18 cellular contexts compared by ENCODE assay signal in the genomic region with DNA sequence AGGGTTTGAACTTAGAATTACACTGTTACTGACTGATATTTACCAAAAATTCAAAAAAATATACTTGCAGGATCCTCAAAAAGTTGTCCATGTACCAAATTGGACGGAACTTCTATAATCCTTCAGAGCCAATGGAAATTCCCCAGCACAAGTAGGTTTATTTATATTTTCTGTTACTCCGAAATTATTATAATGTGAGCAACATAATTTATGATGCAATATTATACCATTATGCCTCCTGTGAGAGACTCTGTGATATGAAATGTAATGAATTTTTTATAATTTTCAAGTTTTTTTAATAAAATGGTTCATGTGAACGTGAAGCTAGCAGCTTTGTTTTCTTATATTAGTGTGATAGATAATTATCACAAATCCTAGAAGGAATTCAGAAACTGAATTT. TPM values are rescaled to one million over a fixed set of nuclear protein-coding genes. Genes with fewer than 3 reads are reported as not detected.
DNase-seq lines count a peak whose midpoint lies in the region; ATAC-seq and TF ChIP-seq lines count a peak whose summit lies in the region.
"Had no signal": no experiment of that assay in that cellular context is flagged by ENCODE, and none has a peak within 500 bp of the region (broad histone marks: within the 10 kb centered on the region; RNA-seq: fewer than 3 reads in every experiment).

No MANE protein-coding gene starts in this region.

- H2BK5ac ChIP-seq in trophoblast cell (ENCODE audit: low read depth, low read length, poor library complexity) = no peak overlapping the region

- H2BK12ac ChIP-seq in trophoblast cell (ENCODE audit: low read length) = no peak overlapping the region

- H3K27me3 Mint-ChIP-seq in Caco-2 (ENCODE audit: insufficient read depth, unreplicated experiment) = no peaks in the 10 kb centered on the region
- H3K27me3 Mint-ChIP-seq in mesothelial cell of epicardium (ENCODE audit: low read depth) = no peaks in the 10 kb centered on the region
- H3K27me3 Mint-ChIP-seq in CD4-positive, alpha-beta T cell = no peaks in the 10 kb centered on the region

- POLR2A ChIA-PET in Caco-2 (lab: Charles Lee) = no interaction called here
- POLR2A ChIA-PET in CD4-positive, alpha-beta T cell (lab: Charles Lee) = no interaction called here

- no peak overlapping the region for H3K4me2 ChIP-seq in trophoblast cell (ENCODE audit: low read length)
- H3K4me2 ChIP-seq: BLaER1 had no signal

- H4K91ac ChIP-seq in trophoblast cell (ENCODE audit: low read depth, low read length) = peak overlapping the region; percentile 84

- no peak for TF ChIP-seq CTCF in Caco-2 (IDR thresholded peaks at IDR 0.05; ENCODE audit: insufficient read depth in 1 of 2, low read depth in 1 of 2, low read length in 1 of 2, severe bottlenecking in 1 of 2, unreplicated experiment in 1 of 2)
- no peak for TF ChIP-seq CTCF in mesothelial cell of epicardium (IDR thresholded peaks at IDR 0.05; ENCODE audit: unreplicated experiment)
- no peak for TF ChIP-seq CTCF in CD4-positive, alpha-beta T cell (IDR thresholded peaks at IDR 0.05)

- H3K27me3 ChIP-seq in Caco-2 (replicated peaks; ENCODE audit: control insufficient read depth, insufficient read depth, low read length) (no peaks in the 10 kb centered on the region), trophoblast cell (ENCODE audit: insufficient read depth, low read length) (no peaks in the 10 kb centered on the region)
- no peaks in the 10 kb centered on the region for H3K27me3 ChIP-seq in CD4-positive, alpha-beta T cell (ENCODE audit: control insufficient read depth, insufficient read depth, low read length)
- H3K27me3 ChIP-seq: BE2C, BLaER1 had no signal

- H3K4me3 Mint-ChIP-seq in Caco-2 (ENCODE audit: unreplicated experiment) (no peak overlapping the region), mesothelial cell of epicardium (no peak overlapping the region)
- no peak overlapping the region for H3K4me3 Mint-ChIP-seq in CD4-positive, alpha-beta T cell
- H3K4me3 Mint-ChIP-seq: CD4-positive, alpha-beta memory T cell; CD8-positive, alpha-beta memory T cell had no signal

- H3K36me3 ChIP-seq in Caco-2 (ENCODE audit: control insufficient read depth, insufficient read depth, low read length) = no peaks in the 10 kb centered on the region
- H3K36me3 ChIP-seq in trophoblast cell (ENCODE audit: control insufficient read depth in 1 of 2, insufficient read depth in 2 of 2, low read length in 2 of 2) = no peaks in the 10 kb centered on the region
- H3K36me3 ChIP-seq: BE2C, BLaER1 had no signal

- CTCF ChIA-PET in Caco-2 (lab: Charles Lee) = no interaction called here
- CTCF ChIA-PET in CD4-positive, alpha-beta T cell (lab: Charles Lee) = no interaction called here

- H3K4ac ChIP-seq in trophoblast cell (ENCODE audit: low read depth, low read length) = no peak overlapping the region

- no peak for ATAC-seq in GM19463 (IDR thresholded peaks at IDR 0.05; ENCODE audit: unreplicated experiment)
- no peak for ATAC-seq in CD4-positive, alpha-beta T cell (ENCODE audit: poor library complexity)

- H3K14ac ChIP-seq in trophoblast cell (ENCODE audit: low read length) = no peak overlapping the region

- H3K9me3 ChIP-seq in Caco-2 = no peaks in the 10 kb centered on the region
- H3K9me3 ChIP-seq in trophoblast cell (ENCODE audit: insufficient read depth, low read depth, low read length) = no peaks in the 10 kb centered on the region
- no peaks in the 10 kb centered on the region for H3K9me3 ChIP-seq in CD4-positive, alpha-beta T cell (ENCODE audit: control insufficient read depth, low read length)
- H3K9me3 ChIP-seq: BE2C, BLaER1 had no signal

- no peak overlapping the region for H4K12ac ChIP-seq in trophoblast cell (ENCODE audit: low read depth, low read length)

- H3K9ac ChIP-seq in trophoblast cell (ENCODE audit: low read length) = no peak overlapping the region
- H3K9ac ChIP-seq: BLaER1 had no signal

- H3K18ac ChIP-seq in trophoblast cell (ENCODE audit: low read length) = no peak overlapping the region

- H2AFZ ChIP-seq in trophoblast cell (ENCODE audit: insufficient read depth, low read length, poor library complexity) = no peak overlapping the region

- no peak overlapping the region for H3K23ac ChIP-seq in trophoblast cell (ENCODE audit: low read length)

- DNase-seq in Caco-2 (no peak), mesothelial cell of epicardium (ENCODE audit: low spot score in 2 of 2, unreplicated experiment in 2 of 2) (no peak), trophoblast cell (no peak), mesenteric fat pad (ENCODE audit: low spot score) (no peak), ecto neural progenitor cell (ENCODE audit: low spot score) (no peak)
- no peak for DNase-seq in CD4-positive, alpha-beta T cell
- DNase-seq: 8988T; ACHN; BE2C; C1 segment of cervical spinal cord; Calu3; CD4-positive, alpha-beta memory T cell; CD8-positive, alpha-beta memory T cell; COR-L47; DMS79 treated with DMSO at 0.1 percent for 48 hours; GF-D8 had no signal

- H3K36me3 Mint-ChIP-seq in Caco-2 (ENCODE audit: insufficient read depth, unreplicated experiment) (peaks cover 7% of the 10 kb centered on the region), mesothelial cell of epicardium (peaks cover 3% of the 10 kb centered on the region)
- H3K36me3 Mint-ChIP-seq in CD4-positive, alpha-beta T cell (ENCODE audit: low read depth) = no peaks in the 10 kb centered on the region

- H3K9me3 Mint-ChIP-seq in Caco-2 (ENCODE audit: unreplicated experiment) = no peaks in the 10 kb centered on the region
- H3K9me3 Mint-ChIP-seq in mesothelial cell of epicardium = no peaks in the 10 kb centered on the region
- H3K9me3 Mint-ChIP-seq in CD4-positive, alpha-beta T cell = no peaks in the 10 kb centered on the region
- H3K9me3 Mint-ChIP-seq: CD4-positive, alpha-beta memory T cell; CD8-positive, alpha-beta memory T cell had no signal

- H2BK120ac ChIP-seq in trophoblast cell (ENCODE audit: insufficient read depth, low read length, poor library complexity) = no peak overlapping the region

- no TSS peak for BruUV-seq in Caco-2 (replicated peaks; lab: Mats Ljungman, UMichigan)

- no peaks in the 10 kb centered on the region for H3K79me2 ChIP-seq in trophoblast cell (ENCODE audit: control insufficient read depth, insufficient read depth, low read length, poor library complexity)

- intact Hi-C loops in Caco-2 (cut with micrococcal nuclease; ENCODE audit: unreplicated experiment) = no loop called here
- intact Hi-C loops in CD4-positive, alpha-beta T cell (cut with DNase I, micrococcal nuclease) = no loop called here

- peaks cover 30% of the 10 kb centered on the region for H3K79me1 ChIP-seq in trophoblast cell (ENCODE audit: low read length)

- no CpG with 5 or more reads among the region's 3 CpGs for WGBS in trophoblast cell (ENCODE audit: extremely low coverage, insufficient coverage, insufficient read length)

- no peak overlapping the region for H4K8ac ChIP-seq in trophoblast cell (ENCODE audit: low read depth, low read length)

- no peak overlapping the region for H2AK5ac ChIP-seq in trophoblast cell (ENCODE audit: low read length)

- peak overlapping the region; percentile 95 for H3K27ac ChIP-seq in trophoblast cell (ENCODE audit: low read depth, low read length)
- no peak overlapping the region for H3K27ac ChIP-seq in CD4-positive, alpha-beta T cell (ENCODE audit: low read depth, low read length)
- H3K27ac ChIP-seq: BLaER1 had no signal

- no peak overlapping the region for H3K4me3 ChIP-seq in Caco-2 (ENCODE audit: low read depth, low read length)
- no peak overlapping the region for H3K4me3 ChIP-seq in trophoblast cell (ENCODE audit: low read depth, low read length)
- H3K4me3 ChIP-seq: BLaER1 had no signal

- H3K4me1 ChIP-seq in Caco-2 (peaks cover 71% of the 10 kb centered on the region), trophoblast cell (ENCODE audit: control insufficient read depth in 1 of 2, insufficient read depth in 2 of 2, low read length in 2 of 2) (peaks cover 28 to 32% of the 10 kb centered on the region in 2 experiments)
- H3K4me1 ChIP-seq: BE2C had no signal

- peaks cover 61% of the 10 kb centered on the region for H3K4me1 Mint-ChIP-seq in Caco-2 (ENCODE audit: low read depth, unreplicated experiment)
- peaks cover 40% of the 10 kb centered on the region for H3K4me1 Mint-ChIP-seq in mesothelial cell of epicardium
- H3K4me1 Mint-ChIP-seq in CD4-positive, alpha-beta T cell (ENCODE audit: low read depth) = no peaks in the 10 kb centered on the region
- H3K4me1 Mint-ChIP-seq: CD4-positive, alpha-beta memory T cell; CD8-positive, alpha-beta memory T cell had no signal

- H3K27ac Mint-ChIP-seq in Caco-2 (ENCODE audit: unreplicated experiment) (peak overlapping the region; percentile 34), mesothelial cell of epicardium (peak overlapping the region; percentile 82)
- H3K27ac Mint-ChIP-seq in CD4-positive, alpha-beta T cell = no peak overlapping the region
- H3K27ac Mint-ChIP-seq: CD4-positive, alpha-beta memory T cell had no signal

RNA-seq across cellular contexts. Expression of a gene that starts 18.2 kb away (rescaled TPM):
- total RNA-seq in Caco-2 (2022) (3.4 and 3.6 TPM in 2 replicates), mesothelial cell of epicardium (4.1 to 5.0 TPM (median 4.9 TPM) in 3 replicates), mesenteric fat pad (1.5 TPM)
- 0.85 and 1.1 TPM in 2 replicates for polyA plus RNA-seq in trophoblast cell (2013)
- 1 to 10 TPM; 1.3 to 1.4 TPM for total RNA-seq in CD4-positive, alpha-beta T cell

RNA-seq across cellular contexts. Expression of a gene that starts 41.7 kb away (rescaled TPM):
- total RNA-seq in Caco-2 (2022) (24.5 and 25.0 TPM in 2 replicates), mesothelial cell of epicardium (12.9 to 14.0 TPM (median 12.9 TPM) in 3 replicates), mesenteric fat pad (5.5 TPM)
- polyA plus RNA-seq in trophoblast cell (2013) = 4.5 and 4.8 TPM in 2 replicates
- total RNA-seq in CD4-positive, alpha-beta T cell = 1 to 10 TPM; 4.3 to 5.1 TPM
